20 cellular contexts compared by ENCODE assay signal in genomic region chr5:126359884-126360283, GRCh38.
DNase-seq lines count a peak whose midpoint lies in the region; ATAC-seq, FAIRE-seq and TF ChIP-seq lines count a peak whose summit lies in the region.
"Had no signal": no experiment of that assay in that cellular context is flagged by ENCODE, and none has a peak within 500 bp of the region (broad histone marks: within the 10 kb centered on the region; RNA-seq: fewer than 3 reads in every experiment).

No MANE protein-coding gene starts in this region.

- intact Hi-C loops in MCF 10A (cut with micrococcal nuclease) = no loop called here

- FAIRE-seq in bronchial epithelial cell (lab: Jason Lieb, UNC) = peak; percentile 58
- FAIRE-seq: A549 had no signal

- no TSS peak for BruUV-seq in MCF 10A (replicated peaks; lab: Mats Ljungman, UMichigan)

- no peak overlapping the region for H3K27ac Mint-ChIP-seq in MCF 10A (ENCODE audit: low read depth, unreplicated experiment)
- H3K27ac Mint-ChIP-seq: activated naive CD4-positive, alpha-beta T cell treated with anti-CD3 and anti-CD28 coated beads, Interleukin-2, amount 10 ng/mL, durations not matched to agents 7 days and 5 days; naive thymus-derived CD8-positive, alpha-beta T cell had no signal

- H3K4me3 Mint-ChIP-seq in MCF 10A (ENCODE audit: unreplicated experiment) = no peak overlapping the region
- H3K4me3 Mint-ChIP-seq: activated naive CD4-positive, alpha-beta T cell treated with anti-CD3 and anti-CD28 coated beads, Interleukin-2, amount 10 ng/mL, durations not matched to agents 7 days and 5 days; naive thymus-derived CD8-positive, alpha-beta T cell had no signal

- ATAC-seq in GM19452 (IDR thresholded peaks at IDR 0.05; ENCODE audit: unreplicated experiment) = peak; percentile 23
- ATAC-seq in HG03354 (IDR thresholded peaks at IDR 0.05; ENCODE audit: poor library complexity, severe bottlenecking, unreplicated experiment) = peak; percentile 28
- ATAC-seq in SK-N-SH treated with all-trans-retinoic acid at 6 μM for 48 hours = no peak
- no peak for ATAC-seq in GM19324 (IDR thresholded peaks at IDR 0.05; ENCODE audit: low FRiP score, unreplicated experiment)
- ATAC-seq: A549; body of pancreas; naive thymus-derived CD8-positive, alpha-beta T cell; upper lobe of right lung had no signal

- no peaks in the 10 kb centered on the region for H3K9me3 Mint-ChIP-seq in MCF 10A (ENCODE audit: unreplicated experiment)
- H3K9me3 Mint-ChIP-seq: activated naive CD4-positive, alpha-beta T cell treated with anti-CD3 and anti-CD28 coated beads, Interleukin-2, amount 10 ng/mL, durations not matched to agents 7 days and 5 days; naive thymus-derived CD8-positive, alpha-beta T cell had no signal

- H3K4me3 ChIP-seq in GM12865 (ENCODE audit: low read depth, low read length) (no peak overlapping the region), bronchial epithelial cell (ENCODE audit: low read depth, low read length) (no peak overlapping the region)
- H3K4me3 ChIP-seq: A549, body of pancreas, lung, MG63, upper lobe of right lung had no signal

- peaks cover 26% of the 10 kb centered on the region for H3K4me1 Mint-ChIP-seq in MCF 10A (ENCODE audit: insufficient read depth, unreplicated experiment)

- no peaks in the 10 kb centered on the region for H3K36me3 ChIP-seq in bronchial epithelial cell (ENCODE audit: control insufficient read depth, insufficient read depth, low read length)
- H3K36me3 ChIP-seq: MG63, upper lobe of right lung had no signal

- no peaks in the 10 kb centered on the region for H3K27me3 Mint-ChIP-seq in MCF 10A (ENCODE audit: insufficient read depth, unreplicated experiment)
- H3K27me3 Mint-ChIP-seq: naive thymus-derived CD8-positive, alpha-beta T cell had no signal

- TF ChIP-seq CTCF in GM12865 (IDR thresholded peaks at IDR 0.05; ENCODE audit: insufficient read depth, low read depth, low read length, missing control alignments) = no peak
- no peak for TF ChIP-seq CTCF in bronchial epithelial cell (IDR thresholded peaks at IDR 0.05; ENCODE audit: insufficient read depth, low read length, severe bottlenecking)
- TF ChIP-seq CTCF in MCF 10A (IDR thresholded peaks at IDR 0.05; ENCODE audit: unreplicated experiment) = no peak

- no peaks in the 10 kb centered on the region for H3K27me3 ChIP-seq in bronchial epithelial cell (ENCODE audit: control insufficient read depth, insufficient read depth, low read length)
- H3K27me3 ChIP-seq: body of pancreas, MG63, upper lobe of right lung had no signal

- peak; percentile 83 for DNase-seq in GM12865 (ENCODE audit: low read depth)
- no peak for DNase-seq in bronchial epithelial cell (ENCODE audit: low read depth)
- DNase-seq in MCF 10A (ENCODE audit: unreplicated experiment) = no peak
- DNase-seq in NCI-H446 (lab: John Stamatoyannopoulos, UW) = no peak
- DNase-seq: activated CD4-positive, alpha-beta T cell treated with anti-CD3 and anti-CD28 coated beads for 4 hours; activated naive CD4-positive, alpha-beta T cell treated with anti-CD3 and anti-CD28 coated beads, Interleukin-2, amount 10 ng/mL, durations not matched to agents 7 days and 5 days; body of pancreas; MG63; naive thymus-derived CD8-positive, alpha-beta T cell; NCI-H187; NCI-H526; SK-N-SH; stimulated activated naive CD4-positive, alpha-beta T cell treated with Interleukin-2 at 50 U/mL for 16 hours; upper lobe of right lung had no signal

- POLR2A ChIA-PET in MCF 10A (lab: Yijun Ruan, JAX) = interaction anchor here (0.5 to 3.3 kb wide), 8 partner anchors 11 to 418 kb away, joined by 3 to 23 read pairs (median 6); partner anchors contain the start of gene GRAMD2B

- no peaks in the 10 kb centered on the region for H3K36me3 Mint-ChIP-seq in MCF 10A (ENCODE audit: insufficient read depth, unreplicated experiment)
- H3K36me3 Mint-ChIP-seq: activated naive CD4-positive, alpha-beta T cell treated with anti-CD3 and anti-CD28 coated beads, Interleukin-2, amount 10 ng/mL, durations not matched to agents 7 days and 5 days; naive thymus-derived CD8-positive, alpha-beta T cell had no signal

- CTCF ChIA-PET in MCF 10A (lab: Yijun Ruan, JAX) = interaction anchor here (1.2 to 14.4 kb wide), 5 partner anchors 10 to 177 kb away, joined by 4 to 318 read pairs (median 6); no protein-coding TSS in a partner anchor

TF ChIP-seq in SK-N-SH treated with all-trans-retinoic acid at 6 μM for 48 hours, 23 proteins besides CTCF, POLR2A, EP300 and RAD21:
- no peak for TF ChIP-seq ZNF8 (CRISPR knock-in tag; IDR thresholded peaks at IDR 0.05)
- TF ChIP-seq GLIS3 (CRISPR knock-in tag; IDR thresholded peaks at IDR 0.05) = no peak
- TF ChIP-seq ZC3H10 (CRISPR knock-in tag; IDR thresholded peaks at IDR 0.05) = no peak
- no peak for TF ChIP-seq RARB (CRISPR knock-in tag; IDR thresholded peaks at IDR 0.05)
- no peak for TF ChIP-seq ISL1 (CRISPR knock-in tag; IDR thresholded peaks at IDR 0.05)
- no peak for TF ChIP-seq ZNF70 (CRISPR knock-in tag; IDR thresholded peaks at IDR 0.05)
- no peak for TF ChIP-seq TSHZ2 (CRISPR knock-in tag; IDR thresholded peaks at IDR 0.05)
- TF ChIP-seq BACH2 (CRISPR knock-in tag; IDR thresholded peaks at IDR 0.05; ENCODE audit: borderline replicate concordance) = no peak
- no peak for TF ChIP-seq ESRRG (CRISPR knock-in tag; IDR thresholded peaks at IDR 0.05)
- TF ChIP-seq TOX (CRISPR knock-in tag; IDR thresholded peaks at IDR 0.05; ENCODE audit: borderline replicate concordance) = no peak
- TF ChIP-seq TCF4 (CRISPR knock-in tag; IDR thresholded peaks at IDR 0.05; ENCODE audit: borderline replicate concordance) = no peak
- TF ChIP-seq ARNTL (CRISPR knock-in tag; IDR thresholded peaks at IDR 0.05; ENCODE audit: borderline replicate concordance, low read depth) = no peak
- no peak for TF ChIP-seq CREB5 (CRISPR knock-in tag; IDR thresholded peaks at IDR 0.05; ENCODE audit: low read depth)
- TF ChIP-seq PATZ1 (CRISPR knock-in tag; IDR thresholded peaks at IDR 0.05; ENCODE audit: borderline replicate concordance) = no peak
- no peak for TF ChIP-seq ZNF565 (CRISPR knock-in tag; conservative IDR thresholded peaks at IDR 0.05; ENCODE audit: low read depth)
- no peak for TF ChIP-seq ZFP30 (CRISPR knock-in tag; IDR thresholded peaks at IDR 0.05)
- TF ChIP-seq ZFP3 (CRISPR knock-in tag; IDR thresholded peaks at IDR 0.05) = no peak

Comparison
In these comparisons a context has a peak if more than half of its experiments do, and no peak if none do; other contexts are left out.
1. ATAC-seq: peak in GM19452 (single experiment) and HG03354 (single experiment); none in SK-N-SH treated with all-trans-retinoic acid at 6 μM for 48 hours (single experiment) and GM19324 (single experiment).